In genomic region chr10:49370326-49371100, GRCh38 we compare ENCODE assay signal across 32 cellular contexts. TPM values are rescaled to one million over a fixed set of nuclear protein-coding genes. Genes with fewer than 3 reads are reported as not detected.
"Had no signal": no experiment of that assay in that cellular context is flagged by ENCODE, and none has a peak within 500 bp of the region (broad histone marks: within the 10 kb centered on the region; RNA-seq: fewer than 3 reads in every experiment).

No MANE protein-coding gene starts in this region.

- DNase-seq: heart right ventricle; islet precursor cell; left cardiac atrium; mammary epithelial cell; mesenchymal stem cell; naive thymus-derived CD8-positive, alpha-beta T cell; nucleus accumbens; right lobe of liver; stimulated activated CD4-positive, alpha-beta T cell treated with anti-CD3 and anti-CD28 coated beads, Interleukin-1b, Interleukin-23, amount 100 ng/mL, for 48 hours; stimulated activated CD4-positive, alpha-beta T cell treated with anti-CD3 and anti-CD28 coated beads, Interleukin-2, amount 100 ng/mL, for 48 hours; stimulated activated CD4-positive, alpha-beta T cell treated with anti-CD3 and anti-CD28 coated beads, Interleukin-4, amount 100 ng/mL, for 4 hours; stimulated activated naive B cell treated with anti-CD40 and anti-IgM and Interleukin-4, amounts not matched to agents 10 μg/mL and 1 μg/mL and 100 μg/mL, for 72 hours; stimulated activated naive CD8-positive, alpha-beta T cell treated with anti-CD3 and anti-CD28 coated beads, Interleukin-15, Interleukin-2, amounts not matched to agents 100 U/mL and 50 U/mL, for 24 hours; stomach; testis; thyroid gland; transverse colon had no signal

- ATAC-seq: heart right ventricle; left cardiac atrium; naive thymus-derived CD8-positive, alpha-beta T cell; right lobe of liver; stimulated activated naive B cell treated with anti-CD40 and anti-IgM and Interleukin-4, amounts not matched to agents 10 μg/mL and 1 μg/mL and 100 μg/mL, for 72 hours; stimulated activated naive CD8-positive, alpha-beta T cell treated with anti-CD3 and anti-CD28 coated beads, Interleukin-15, Interleukin-2, amounts not matched to agents 100 U/mL and 50 U/mL, for 24 hours had no signal

- H3K27me3 ChIP-seq: left lung, right atrium auricular region, right lobe of liver, testis, thyroid gland, transverse colon, upper lobe of right lung had no signal

- H3K27ac ChIP-seq: heart right ventricle, hepatocyte, lower lobe of right lung, parathyroid adenoma, right atrium auricular region, right lobe of liver, stomach, testis, thyroid gland, transverse colon, upper lobe of right lung had no signal

- H3K4me1 ChIP-seq: heart right ventricle, left lung, lower lobe of right lung, parathyroid adenoma, right atrium auricular region, right lobe of liver, stomach, testis, thyroid gland, transverse colon had no signal

RNA-seq across cellular contexts. Expression of gene DRGX, which starts 25.4 kb away (rescaled TPM):
- total RNA-seq: heart right ventricle; hepatocyte; kidney epithelial cell; left cardiac atrium; liver; lower lobe of right lung; mammary epithelial cell; mucosa of gallbladder; naive thymus-derived CD8-positive, alpha-beta T cell; osteoblast; progenitor cell of endocrine pancreas; pulmonary artery endothelial cell; renal cortical epithelial cell; right atrium auricular region; right lobe of liver; skeletal muscle tissue; smooth muscle cell; stomach; testis; thyroid gland; upper lobe of right lung had no signal
- polyA plus RNA-seq: heart right ventricle; hepatocyte; liver; mammary epithelial cell; naive thymus-derived CD8-positive, alpha-beta T cell; smooth muscle cell; stomach had no signal
